Comparison of ENCODE assay signal across 11 cellular contexts in the genomic region with DNA sequence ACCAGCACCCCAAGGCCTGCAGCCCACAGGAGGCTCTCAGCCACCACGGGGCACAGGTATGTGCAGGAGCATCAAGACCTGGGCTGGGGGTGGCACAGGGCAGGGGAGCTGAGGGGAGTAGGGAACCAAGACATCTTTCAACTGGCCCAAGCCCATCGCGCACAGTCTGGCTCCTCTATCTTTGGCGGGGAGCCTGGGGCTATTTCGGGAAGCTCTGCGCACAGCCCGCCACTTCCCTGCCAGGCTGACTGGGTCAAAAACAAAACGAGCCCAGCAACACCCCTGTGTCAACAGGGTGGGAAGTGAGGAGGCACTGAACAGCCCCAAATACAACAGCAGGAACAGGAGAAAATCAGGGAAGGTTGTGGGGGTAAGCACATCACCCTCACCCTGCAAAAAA.
DNase-seq lines count a peak whose midpoint lies in the region; ATAC-seq and TF ChIP-seq lines count a peak whose summit lies in the region.
"Had no signal": no experiment of that assay in that cellular context is flagged by ENCODE, and none has a peak within 500 bp of the region (broad histone marks: within the 10 kb centered on the region; RNA-seq: fewer than 3 reads in every experiment).

No MANE protein-coding gene starts in this region.

- no peak overlapping the region for H3K14ac ChIP-seq in neuronal stem cell (ENCODE audit: low read length)

- no peak overlapping the region for H2BK12ac ChIP-seq in neuronal stem cell (ENCODE audit: low read length)

- TF ChIP-seq CTCF in vagina (IDR thresholded peaks at IDR 0.05) (no peak), GM20000 (IDR thresholded peaks at IDR 0.05; ENCODE audit: extremely low read depth, missing control alignments) (no peak)

- no peak overlapping the region for H3K4ac ChIP-seq in neuronal stem cell (ENCODE audit: low read length)

- no peak overlapping the region for H3K9ac ChIP-seq in neuronal stem cell (ENCODE audit: low read depth, low read length, poor library complexity)

- no peaks in the 10 kb centered on the region for H3K36me3 ChIP-seq in neuronal stem cell (replicated peaks in 1 of 2; ENCODE audit: control insufficient read depth in 2 of 2, insufficient read depth in 2 of 2, low read length in 2 of 2)
- no peaks in the 10 kb centered on the region for H3K36me3 ChIP-seq in vagina
- H3K36me3 ChIP-seq: SJSA1 had no signal

- no peak overlapping the region for H4K91ac ChIP-seq in neuronal stem cell (ENCODE audit: low read depth, low read length, poor library complexity)

- H3K27ac ChIP-seq in neuronal stem cell (replicated peaks; ENCODE audit: low read length) (no peak overlapping the region), vagina (peak overlapping the region; percentile 91)
- H3K27ac ChIP-seq: SJSA1 had no signal

- WGBS in neuronal stem cell (ENCODE audit: extremely low coverage in 2 of 2, insufficient read length in 2 of 2, insufficient replicate concordance in 1 of 2), 2 donors, result no CpG with 5 or more reads among the region's 8 CpGs

- H3K9me3 ChIP-seq in neuronal stem cell (replicated peaks in 1 of 2; ENCODE audit: control insufficient read depth in 2 of 2, insufficient read depth in 1 of 2, low read depth in 1 of 2, low read length in 2 of 2) (no peaks in the 10 kb centered on the region), vagina (no peaks in the 10 kb centered on the region)
- H3K9me3 ChIP-seq: SJSA1 had no signal

- H2AFZ ChIP-seq in neuronal stem cell (ENCODE audit: low read length), result no peak overlapping the region

- H2BK15ac ChIP-seq in neuronal stem cell (ENCODE audit: low read length), result no peak overlapping the region

- H3K23ac ChIP-seq in neuronal stem cell (ENCODE audit: low read depth, low read length, poor library complexity), result peak overlapping the region; percentile 21

- no peak overlapping the region for H2BK120ac ChIP-seq in neuronal stem cell (ENCODE audit: low read depth, low read length)

- H3K27me3 ChIP-seq in neuronal stem cell (ENCODE audit: control insufficient read depth in 3 of 3, insufficient read depth in 3 of 3, low read depth in 1 of 3, low read length in 3 of 3), result no peaks in the 10 kb centered on the region
- no peaks in the 10 kb centered on the region for H3K27me3 ChIP-seq in vagina
- H3K27me3 ChIP-seq: SJSA1 had no signal

- DNase-seq in amygdala (lab: John Stamatoyannopoulos, UW) (peak in 43 of 56 donors; percentile 22 to 77 (median 44)), head of caudate nucleus (peak; percentile 40 to 85 (median 68)), neuronal stem cell (ENCODE audit: low spot score) (no peak), vagina (ENCODE audit: extremely low spot score in 2 of 2) (no peak), activated gamma-delta T cell (lab: John Stamatoyannopoulos, UW) (no peak), GM20000 (ENCODE audit: low spot score) (no peak)
- DNase-seq: GOT3, NCI-H1105 treated with DMSO at 0.1 percent for 48 hours had no signal

- no peak overlapping the region for H3K4me2 ChIP-seq in neuronal stem cell (ENCODE audit: insufficient read depth, low read length, poor library complexity, severe bottlenecking)

- H2AK5ac ChIP-seq in neuronal stem cell (ENCODE audit: low read depth, low read length), result peak overlapping the region; percentile 57

- no peak overlapping the region for H2BK5ac ChIP-seq in neuronal stem cell (ENCODE audit: low read length)

- H3K4me3 ChIP-seq in neuronal stem cell (ENCODE audit: low read length in 2 of 2) (no peak overlapping the region), vagina (no peak overlapping the region)
- H3K4me3 ChIP-seq: SJSA1 had no signal

- TF ChIP-seq POLR2A in vagina (IDR thresholded peaks at IDR 0.05), result no peak

- H3K4me1 ChIP-seq in neuronal stem cell (ENCODE audit: control insufficient read depth in 2 of 2, insufficient read depth in 1 of 2, low read depth in 1 of 2, low read length in 2 of 2) (no peaks in the 10 kb centered on the region), vagina (peaks cover 53% of the 10 kb centered on the region)

- no peak overlapping the region for H4K8ac ChIP-seq in neuronal stem cell (ENCODE audit: low read depth, low read length)

- H3K18ac ChIP-seq in neuronal stem cell (ENCODE audit: low read length), result no peak overlapping the region

- intact Hi-C loops in head of caudate nucleus (cut with DNase I), result no loop called here
- intact Hi-C loops in vagina (cut with DNase I), result no loop called here

- ATAC-seq in GM21786 (IDR thresholded peaks at IDR 0.05; ENCODE audit: unreplicated experiment), result no peak
- ATAC-seq: natural killer cell treated with Interleukin-12 subunit alpha and Interleukin-12 subunit beta and Interleukin-15 and Interleukin-18, amount 100 ng/mL, for 72 hours had no signal

- no peaks in the 10 kb centered on the region for H3K79me1 ChIP-seq in neuronal stem cell (ENCODE audit: low read depth, low read length)

Comparison
In these comparisons a context has a peak if more than half of its experiments do, and no peak if none do; other contexts are left out.
1. DNase-seq: peak in amygdala (43 of 56) and head of caudate nucleus (42 of 42); none in neuronal stem cell (single experiment), vagina (0 of 2), activated gamma-delta T cell (single experiment) and GM20000 (single experiment).